1 cellular context compared by ENCODE assay signal in the genomic region with DNA sequence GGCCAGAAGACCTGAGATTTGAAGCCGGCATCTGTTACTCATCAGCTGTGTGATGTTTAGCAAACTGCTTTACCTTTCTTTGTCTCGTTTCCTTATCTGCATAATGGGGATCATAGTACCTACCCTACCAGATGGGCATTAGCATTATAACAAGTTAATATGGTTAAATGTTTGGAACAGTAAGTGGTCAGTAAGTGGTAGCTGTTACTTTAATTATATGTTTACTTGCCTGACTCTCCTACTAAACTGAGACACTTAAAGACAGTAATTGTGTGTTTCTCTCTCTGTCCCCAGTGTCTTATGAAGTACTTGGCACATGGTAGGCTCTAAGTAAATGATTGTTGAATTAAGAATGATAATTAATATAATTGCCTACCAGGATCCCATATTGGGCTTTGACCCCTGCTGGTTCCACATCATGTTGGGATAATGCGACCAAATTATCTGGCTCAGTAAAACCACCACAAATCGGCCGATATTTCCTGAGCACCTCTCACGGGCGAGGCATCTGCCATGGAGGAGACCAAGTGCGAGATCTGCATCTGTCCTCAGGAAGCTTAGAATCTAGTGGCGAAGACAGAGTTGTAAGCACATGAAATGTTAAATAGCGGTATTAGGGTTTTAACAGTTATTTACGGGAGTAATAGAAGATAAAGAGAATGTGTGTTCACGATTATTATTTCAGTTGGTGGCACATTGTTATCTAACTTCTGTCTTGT.
TF ChIP-seq lines count a peak whose summit lies in the region.

No MANE protein-coding gene starts in this region.

TF ChIP-seq in K562, 482 proteins besides CTCF, POLR2A, EP300 and RAD21:
- TF ChIP-seq ZNF316 (IDR thresholded peaks at IDR 0.05) (peak; percentile 36; the same call in 1 of the 2 replicates), BCL6 (CRISPR knock-in tag; IDR thresholded peaks at IDR 0.05) (no peak)
- TF ChIP-seq, protein P1, sequence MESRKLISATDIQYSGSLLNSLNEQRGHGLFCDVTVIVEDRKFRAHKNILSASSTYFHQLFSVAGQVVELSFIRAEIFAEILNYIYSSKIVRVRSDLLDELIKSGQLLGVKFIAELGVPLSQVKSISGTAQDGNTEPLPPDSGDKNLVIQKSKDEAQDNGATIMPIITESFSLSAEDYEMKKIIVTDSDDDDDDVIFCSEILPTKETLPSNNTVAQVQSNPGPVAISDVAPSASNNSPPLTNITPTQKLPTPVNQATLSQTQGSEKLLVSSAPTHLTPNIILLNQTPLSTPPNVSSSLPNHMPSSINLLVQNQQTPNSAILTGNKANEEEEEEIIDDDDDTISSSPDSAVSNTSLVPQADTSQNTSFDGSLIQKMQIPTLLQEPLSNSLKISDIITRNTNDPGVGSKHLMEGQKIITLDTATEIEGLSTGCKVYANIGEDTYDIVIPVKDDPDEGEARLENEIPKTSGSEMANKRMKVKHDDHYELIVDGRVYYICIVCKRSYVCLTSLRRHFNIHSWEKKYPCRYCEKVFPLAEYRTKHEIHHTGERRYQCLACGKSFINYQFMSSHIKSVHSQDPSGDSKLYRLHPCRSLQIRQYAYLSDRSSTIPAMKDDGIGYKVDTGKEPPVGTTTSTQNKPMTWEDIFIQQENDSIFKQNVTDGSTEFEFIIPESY (CRISPR knock-in tag; IDR thresholded peaks at IDR 0.05): peak; percentile 80
